In genomic region chr9:130319300-130319699, GRCh38 we compare ENCODE assay signal across 15 cellular contexts. TPM values are rescaled to one million over a fixed set of nuclear protein-coding genes. Genes with fewer than 3 reads are reported as not detected.
"Had no signal": no experiment of that assay in that cellular context is flagged by ENCODE, and none has a peak within 500 bp of the region (broad histone marks: within the 10 kb centered on the region; RNA-seq: fewer than 3 reads in every experiment).

No MANE protein-coding gene starts in this region.

- H3K36me3 ChIP-seq: adrenal gland, lower lobe of right lung, prostate gland, upper lobe of right lung had no signal

- FAIRE-seq: keratinocyte had no signal

- H3K27ac ChIP-seq: adrenal gland, lower lobe of right lung, upper lobe of right lung had no signal

- H3K9me3 ChIP-seq: adrenal gland, lower lobe of right lung, prostate gland, upper lobe of right lung had no signal

- H3K4me1 ChIP-seq: adrenal gland, prostate gland, upper lobe of right lung had no signal

- H3K4me3 ChIP-seq: adrenal gland, lower lobe of right lung, prostate gland, upper lobe of right lung had no signal

- DNase-seq: activated B cell treated with CpG ODN at 0.5 μM for 24 hours; activated CD4-positive, alpha-beta T cell treated with anti-CD3 and anti-CD28 coated beads for 48 hours; activated CD8-positive, alpha-beta T cell treated with anti-CD3 and anti-CD28 coated beads for 36 hours; activated effector memory CD4-positive, alpha-beta T cell treated with anti-CD3 and anti-CD28 coated beads, Interleukin-2, amount 50 U/mL, for 16 hours; activated T-cell treated with anti-CD3 and anti-CD28 coated beads, Interleukin-2, amount 50 U/mL, for 48 hours; adrenal gland; endodermal cell; hippocampal formation; lower lobe of right lung; stimulated activated CD4-positive, alpha-beta T cell treated with anti-CD3 and anti-CD28 coated beads, Interleukin-12 subunit alpha, Interleukin-12 subunit beta, amount 100 ng/mL, for 4 hours; stimulated activated CD4-positive, alpha-beta T cell treated with anti-CD3 and anti-CD28 coated beads, Interleukin-2, amount 100 ng/mL, for 24 hours; upper lobe of right lung had no signal

- H3K27me3 ChIP-seq: upper lobe of right lung had no signal

RNA-seq across cellular contexts. Expression of gene HMCN2, which starts 53.7 kb away (rescaled TPM):
- total RNA-seq: activated B cell treated with CpG ODN at 0.5 μM for 24 hours; activated CD8-positive, alpha-beta T cell treated with anti-CD3 and anti-CD28 coated beads for 36 hours; T-helper 2 cell treated with Interferon-gamma antibody and Interleukin-4, amounts not matched to agents 100 ng/mL and 5 ng/mL, for 36 hours had no signal
- polyA plus RNA-seq: keratinocyte had no signal
